ENCODE assay signal across 7 cellular contexts in the genomic region with DNA sequence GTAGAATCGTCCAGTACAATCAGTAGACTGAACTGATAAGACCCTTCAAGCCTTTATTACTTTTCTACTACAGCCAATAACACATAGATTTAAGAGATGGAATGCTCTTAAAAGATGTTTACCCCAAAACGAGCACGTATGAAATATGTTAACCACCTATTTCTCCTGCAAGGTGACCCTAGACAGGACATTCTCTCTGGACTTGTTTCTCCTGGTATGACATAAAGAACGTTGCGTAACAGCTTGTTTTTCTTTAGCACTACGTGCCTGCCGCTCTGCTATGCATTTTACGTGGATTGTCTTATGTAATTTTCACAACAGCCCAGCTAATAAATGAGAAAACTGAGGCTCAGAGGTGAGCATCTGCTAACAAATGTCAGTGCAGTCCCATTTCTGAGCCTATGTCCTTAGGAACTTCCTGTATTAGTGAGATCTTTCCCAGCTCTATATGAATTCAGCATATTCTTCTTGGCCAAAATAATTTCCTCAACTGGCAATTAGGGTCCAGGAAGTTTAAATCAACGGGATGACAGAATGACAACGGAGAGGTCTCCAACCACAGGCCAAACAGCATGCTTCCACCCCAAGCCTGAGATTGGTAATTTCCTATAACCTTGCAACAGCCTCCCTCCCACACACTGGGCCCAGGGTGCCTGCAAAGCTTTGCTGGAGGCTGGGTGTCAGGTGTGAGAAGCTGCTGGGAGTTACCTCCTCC. TPM values are rescaled to one million over a fixed set of nuclear protein-coding genes. Genes with fewer than 3 reads are reported as not detected.
DNase-seq lines count a peak whose midpoint lies in the region; ATAC-seq and TF ChIP-seq lines count a peak whose summit lies in the region.

No MANE protein-coding gene starts in this region.

- H3K9me3 ChIP-seq in right lobe of liver (no peaks in the 10 kb centered on the region), stomach (no peaks in the 10 kb centered on the region), osteoblast (ENCODE audit: low read depth, low read length) (no peaks in the 10 kb centered on the region)

- peaks cover 26% of the 10 kb centered on the region for H4K20me1 ChIP-seq in osteoblast (ENCODE audit: insufficient read depth, low read length)

- peak overlapping the region; percentile 98 for H3K4me3 Mint-ChIP-seq in activated naive CD4-positive, alpha-beta T cell treated with anti-CD3 and anti-CD28 coated beads for 36 hours

- peak overlapping the region; percentile 99 for H3K27ac Mint-ChIP-seq in activated naive CD4-positive, alpha-beta T cell treated with anti-CD3 and anti-CD28 coated beads for 36 hours

- DNase-seq in NCI-H69 (lab: John Stamatoyannopoulos, UW) (peak; percentile 49), right lobe of liver (peak in 1 of 3 donors; percentile 47), stomach (no peak), osteoblast (ENCODE audit: insufficient read length, low spot score, missing footprints) (no peak), middle frontal gyrus (ENCODE audit: extremely low spot score, low spot score) (no peak), NCI-H2171 (lab: John Stamatoyannopoulos, UW) (no peak)
- DNase-seq in activated naive CD4-positive, alpha-beta T cell treated with anti-CD3 and anti-CD28 coated beads for 36 hours: peak; percentile 78

- H3K4me1 ChIP-seq in right lobe of liver (peaks cover 0 to 30% (median 7%) of the 10 kb centered on the region in 4 donors), stomach (peaks cover 52 to 68% (median 64%) of the 10 kb centered on the region in 4 donors), osteoblast (ENCODE audit: insufficient read depth, low read length) (peaks cover 44% of the 10 kb centered on the region)

- H3K36me3 ChIP-seq in right lobe of liver (peaks cover 8 to 36% (median 31%) of the 10 kb centered on the region in 4 donors), stomach (peaks cover 37 to 48% (median 44%) of the 10 kb centered on the region in 4 donors), osteoblast (ENCODE audit: insufficient read depth, low read length) (peaks cover 38% of the 10 kb centered on the region)

- H3K4me3 ChIP-seq in right lobe of liver (peak overlapping the region; percentile 72 to 81 (median 79)), stomach (peak overlapping the region; percentile 72 to 97 (median 86)), osteoblast (ENCODE audit: insufficient read depth, low read length) (no peak overlapping the region)

- H3K4me2 ChIP-seq in osteoblast (ENCODE audit: insufficient read depth, low read length): no peak overlapping the region

- H3K9me3 Mint-ChIP-seq in activated naive CD4-positive, alpha-beta T cell treated with anti-CD3 and anti-CD28 coated beads for 36 hours: no peaks in the 10 kb centered on the region

- peaks cover 40% of the 10 kb centered on the region for H3K4me1 Mint-ChIP-seq in activated naive CD4-positive, alpha-beta T cell treated with anti-CD3 and anti-CD28 coated beads for 36 hours (ENCODE audit: low read depth)

- no peaks in the 10 kb centered on the region for H3K27me3 ChIP-seq in right lobe of liver
- H3K27me3 ChIP-seq in stomach: no peaks in the 10 kb centered on the region
- H3K27me3 ChIP-seq in osteoblast (ENCODE audit: insufficient read depth, low read length): no peaks in the 10 kb centered on the region

- no peak overlapping the region for H2AFZ ChIP-seq in osteoblast (ENCODE audit: low read length)

- TF ChIP-seq EP300 in stomach (IDR thresholded peaks at IDR 0.05): no peak

- peak in 1 of 4 donors; percentile 0 for ATAC-seq in right lobe of liver

- peaks cover 50% of the 10 kb centered on the region for H3K36me3 Mint-ChIP-seq in activated naive CD4-positive, alpha-beta T cell treated with anti-CD3 and anti-CD28 coated beads for 36 hours (ENCODE audit: low read depth)

- CTCF ChIA-PET in activated naive CD4-positive, alpha-beta T cell treated with anti-CD3 and anti-CD28 coated beads for 36 hours (lab: Charles Lee): interaction anchor here (1.4 to 2.8 kb wide), 2 partner anchors 110 to 171 kb away, joined by 4 to 13 read pairs; no protein-coding TSS in a partner anchor

- intact Hi-C loops in activated naive CD4-positive, alpha-beta T cell treated with anti-CD3 and anti-CD28 coated beads for 36 hours (cut with micrococcal nuclease): loop anchor here (5.0 kb wide), 2 partner anchors 769 to 916 kb away; a partner anchor contains a TSS
- intact Hi-C loops in right lobe of liver (cut with DNase I) (loop anchor here (5.0 kb wide), 1 partner anchor 64 kb away; no protein-coding TSS in a partner anchor), stomach (cut with DNase I; ENCODE audit: low total_unique reads) (loop anchor here (10.0 kb wide), 2 partner anchors 66 to 106 kb away; a partner anchor contains a TSS)

- WGBS in right lobe of liver (ENCODE audit: insufficient coverage, low coverage, low lambda C conversion rate, missing lambda C conversion rate): 22% methylated on average over 10 of the region's 10 CpGs
- WGBS in stomach, 5 donors: 44 to 63% (median 48%) methylated on average over 10 of the region's 10 CpGs

- no peak for TF ChIP-seq CTCF in right lobe of liver (IDR thresholded peaks at IDR 0.05)
- TF ChIP-seq CTCF in stomach (IDR thresholded peaks at IDR 0.05): no peak
- no peak for TF ChIP-seq CTCF in osteoblast (IDR thresholded peaks at IDR 0.05; ENCODE audit: extremely low read depth, low read depth, low read length)

- H3K27me3 Mint-ChIP-seq in activated naive CD4-positive, alpha-beta T cell treated with anti-CD3 and anti-CD28 coated beads for 36 hours (ENCODE audit: low read depth): no peaks in the 10 kb centered on the region

- H3K27ac ChIP-seq in right lobe of liver: peak overlapping the region; percentile 99
- peak overlapping the region; percentile 62 to 100 (median 99) for H3K27ac ChIP-seq in stomach
- H3K27ac ChIP-seq in osteoblast (ENCODE audit: low read depth, low read length): no peak overlapping the region

- peaks cover 28% of the 10 kb centered on the region for H3K79me2 ChIP-seq in osteoblast (ENCODE audit: insufficient read depth, low read length)

- TF ChIP-seq POLR2A in right lobe of liver (IDR thresholded peaks at IDR 0.05) (peak; percentile 55), stomach (IDR thresholded peaks at IDR 0.05) (peak in 1 of 4 donors; percentile 17)

RNA-seq across cellular contexts. Expression of a gene that starts 3.7 kb away (rescaled TPM):
- 100 to 1,000 TPM; 289 to 293 TPM for total RNA-seq in activated naive CD4-positive, alpha-beta T cell treated with anti-CD3 and anti-CD28 coated beads for 36 hours
- total RNA-seq in right lobe of liver (100 to 1,000 TPM in 3 of 6 experiments, 10 to 100 TPM in 3; 84.8 to 140 (median 106) TPM), stomach (100 to 1,000 TPM; 166 to 605 (median 226) TPM), osteoblast (43.6 and 51.0 TPM in 2 replicates)
- polyA plus RNA-seq in stomach: 100 to 1,000 TPM; 107 to 136 (median 131) TPM

Comparison
In these comparisons a context has a peak if more than half of its experiments do, and no peak if none do; other contexts are left out.
1. DNase-seq: peak in NCI-H69 (single experiment) and activated naive CD4-positive, alpha-beta T cell treated with anti-CD3 and anti-CD28 coated beads for 36 hours (single experiment); none in stomach (single experiment), osteoblast (single experiment), middle frontal gyrus (single experiment) and NCI-H2171 (single experiment).